1 cellular context compared by ENCODE assay signal in genomic region chr4:169136796-169137554, GRCh38.
TF ChIP-seq lines count a peak whose summit lies in the region.

No MANE protein-coding gene starts in this region.

TF ChIP-seq in H1, 55 proteins besides CTCF, POLR2A, EP300 and RAD21:
- TF ChIP-seq SAP30 (IDR thresholded peaks at IDR 0.05; ENCODE audit: insufficient read depth, insufficient replicate concordance, low read length) (no peak), ASH2L (IDR thresholded peaks at IDR 0.05; ENCODE audit: low read length) (no peak), TCF12 (IDR thresholded peaks at IDR 0.05; ENCODE audit: low read depth, low read length) (no peak), USF2 (IDR thresholded peaks at IDR 0.05; ENCODE audit: low read length) (no peak), RXRA (IDR thresholded peaks at IDR 0.05; ENCODE audit: insufficient read depth, low read depth, low read length) (no peak), NANOG (IDR thresholded peaks at IDR 0.05; ENCODE audit: insufficient read depth, low read depth, low read length, poor library complexity, severe bottlenecking) (no peak), CEBPB (IDR thresholded peaks at IDR 0.05; ENCODE audit: low read depth, low read length) (peak; percentile 3; the same call in 1 of the 2 replicates)
